7 cellular contexts compared by ENCODE assay signal in the genomic region with DNA sequence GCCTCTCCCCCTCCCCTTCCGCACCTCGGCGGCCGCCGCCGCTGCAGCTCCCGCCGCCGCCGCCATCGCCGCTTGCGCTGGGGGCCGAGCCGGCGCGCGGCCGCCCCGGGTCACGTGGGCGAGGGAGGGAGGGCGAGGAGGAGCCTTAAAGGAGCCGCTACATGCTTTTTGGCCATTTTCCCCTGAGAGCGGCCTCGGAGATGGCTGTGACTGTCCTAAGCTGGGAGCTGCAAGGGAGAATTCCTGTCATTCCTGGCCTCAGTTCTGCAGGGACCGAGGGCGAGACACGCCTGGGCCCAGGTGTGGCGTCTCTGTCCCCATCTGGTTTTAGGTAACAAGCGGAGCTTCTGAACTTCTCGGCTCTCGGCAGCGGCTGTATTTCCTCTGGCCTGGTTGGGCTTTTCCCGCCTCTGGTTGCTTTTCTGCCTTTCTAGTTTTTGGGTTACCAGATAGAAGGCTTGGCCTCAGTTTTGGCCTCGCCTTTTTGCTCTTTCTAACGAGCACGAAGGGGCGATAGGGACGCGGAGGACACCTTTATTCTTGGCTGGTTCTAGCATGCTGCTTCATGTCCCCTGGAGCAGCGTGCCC. TPM values are rescaled to one million over a fixed set of nuclear protein-coding genes. Genes with fewer than 3 reads are reported as not detected.
A peak's percentile ranks its signal among the peaks of the same experiment; 100 is the strongest.
DNase-seq lines count a peak whose midpoint lies in the region; ATAC-seq lines count a peak whose summit lies in the region.

TSS of gene EHMT2 (minus strand) at position 87 of the 588 bp plus-strand sequence. CDS start at position 66, 21 bp downstream.

- DNase-seq in NCI-H524 (lab: John Stamatoyannopoulos, UW): peak; percentile 41 to 77
- DNase-seq in activated CD4-positive, alpha-beta T cell treated with anti-CD3 and anti-CD28 coated beads for 4 hours: peak; percentile 78 to 80
- DNase-seq in left colon: peak; percentile 82 to 87
- peak; percentile 67 to 83 for DNase-seq in stimulated activated CD4-positive, alpha-beta T cell treated with anti-CD3 and anti-CD28 coated beads, Interleukin-1b, Interleukin-23, amount 100 ng/mL, for 4 hours (ENCODE audit: low read depth in 2 of 2)

- H3K27ac ChIP-seq in cingulate gyrus (ENCODE audit: low read depth, low read length): peak within 1 kb of the TSS; percentile 89

- intact Hi-C loops in left colon (cut with DNase I, micrococcal nuclease): no loop called here

- ATAC-seq in GM18511 (IDR thresholded peaks at IDR 0.05; ENCODE audit: unreplicated experiment) (peak; percentile 58), HG03342 (IDR thresholded peaks at IDR 0.05; ENCODE audit: unreplicated experiment) (peak; percentile 47), left colon (peak; percentile 74)

RNA-seq across cellular contexts. Expression of gene EHMT2, which starts in this region (rescaled TPM):
- 10 to 100 TPM; 28.0 to 30.5 TPM for total RNA-seq in left colon

Comparison
In these comparisons a context has a peak if more than half of its experiments do, and no peak if none do; other contexts are left out.
1. Peak in every context shown above with its lines: DNase-seq, ATAC-seq and H3K27ac ChIP-seq.